1 cellular context compared by ENCODE assay signal in genomic region chr6:3377536-3378397, GRCh38.
TF ChIP-seq lines count a peak whose summit lies in the region.

No MANE protein-coding gene starts in this region.

TF ChIP-seq in HepG2, 621 proteins besides CTCF, POLR2A, EP300 and RAD21 (continued from another document and continues in another):
- TF ChIP-seq POGZ (CRISPR knock-in tag; IDR thresholded peaks at IDR 0.05) (peak; percentile 23; the same call in 1 of the 2 replicates), TAF15 (IDR thresholded peaks at IDR 0.05; ENCODE audit: low read depth, low read length, poor library complexity, severe bottlenecking) (no peak), HCFC1 (IDR thresholded peaks at IDR 0.05; ENCODE audit: low read depth, low read length) (no peak), SOX13 (IDR thresholded peaks at IDR 0.05) (0 out of 2 replicates have a peak, but pooled peaks have one; percentile 33), SOX13 (CRISPR knock-in tag; conservative IDR thresholded peaks at IDR 0.05 in 1 of 2, IDR thresholded peaks at IDR 0.05 in 1 of 2) (peak in 1 of 2 experiments; percentile 64; a peak in 2 of 4 replicates), MEIS2 (CRISPR knock-in tag; IDR thresholded peaks at IDR 0.05) (no peak), ZNF17 (CRISPR knock-in tag; IDR thresholded peaks at IDR 0.05) (no peak), ZHX2 (IDR thresholded peaks at IDR 0.05; ENCODE audit: low read depth) (no peak), ZHX2 (CRISPR knock-in tag; IDR thresholded peaks at IDR 0.05; ENCODE audit: borderline replicate concordance) (no peak), KDM6A (CRISPR knock-in tag; IDR thresholded peaks at IDR 0.05; ENCODE audit: low read depth) (0 out of 2 replicates have a peak, but pooled peaks have one; percentile 52), IRX3 (CRISPR knock-in tag; IDR thresholded peaks at IDR 0.05; ENCODE audit: borderline replicate concordance, low read depth) (no peak), ZNF124 (CRISPR knock-in tag; IDR thresholded peaks at IDR 0.05) (peak; percentile 64; the same call in 1 of the 2 replicates), ZC3H4 (CRISPR knock-in tag; IDR thresholded peaks at IDR 0.05; ENCODE audit: borderline replicate concordance) (no peak), RARA (CRISPR knock-in tag; IDR thresholded peaks at IDR 0.05) (peak; percentile 96), ZNF337 (CRISPR knock-in tag; IDR thresholded peaks at IDR 0.05; ENCODE audit: borderline replicate concordance, low read depth) (no peak), ZSCAN29 (CRISPR knock-in tag; conservative IDR thresholded peaks at IDR 0.05) (no peak), ZNF724P (CRISPR knock-in tag; IDR thresholded peaks at IDR 0.05; ENCODE audit: borderline replicate concordance) (no peak), NFAT5 (CRISPR knock-in tag; IDR thresholded peaks at IDR 0.05) (0 out of 2 replicates have a peak, but pooled peaks have one; percentile 39), THAP8 (CRISPR knock-in tag; IDR thresholded peaks at IDR 0.05; ENCODE audit: borderline replicate concordance) (no peak), ZBED4 (CRISPR knock-in tag; IDR thresholded peaks at IDR 0.05; ENCODE audit: borderline replicate concordance) (peak; percentile 80; the same call in 1 of the 2 replicates), ZBTB10 (CRISPR knock-in tag; IDR thresholded peaks at IDR 0.05; ENCODE audit: borderline replicate concordance) (no peak), ZNF275 (CRISPR knock-in tag; IDR thresholded peaks at IDR 0.05; ENCODE audit: borderline replicate concordance) (no peak), ZNF10 (CRISPR knock-in tag; IDR thresholded peaks at IDR 0.05; ENCODE audit: borderline replicate concordance, low read depth) (no peak), MYC (CRISPR knock-in tag; IDR thresholded peaks at IDR 0.05; ENCODE audit: borderline replicate concordance) (peak; percentile 41; the same call in 1 of the 2 replicates), AGO2 (optimal IDR thresholded peaks at IDR 0.05; ENCODE audit: low read depth, low read length) (no peak), RCOR2 (CRISPR knock-in tag; IDR thresholded peaks at IDR 0.05) (peak; percentile 54; the same call in 1 of the 2 replicates), ZNF451 (CRISPR knock-in tag; IDR thresholded peaks at IDR 0.05) (0 out of 2 replicates have a peak, but pooled peaks have one; percentile 39), ZXDC (CRISPR knock-in tag; IDR thresholded peaks at IDR 0.05) (no peak), CSRNP1 (CRISPR knock-in tag; IDR thresholded peaks at IDR 0.05) (peak; percentile 26; the same call in 1 of the 2 replicates)
